Comparison of ENCODE assay signal across 28 cellular contexts in the genomic region with DNA sequence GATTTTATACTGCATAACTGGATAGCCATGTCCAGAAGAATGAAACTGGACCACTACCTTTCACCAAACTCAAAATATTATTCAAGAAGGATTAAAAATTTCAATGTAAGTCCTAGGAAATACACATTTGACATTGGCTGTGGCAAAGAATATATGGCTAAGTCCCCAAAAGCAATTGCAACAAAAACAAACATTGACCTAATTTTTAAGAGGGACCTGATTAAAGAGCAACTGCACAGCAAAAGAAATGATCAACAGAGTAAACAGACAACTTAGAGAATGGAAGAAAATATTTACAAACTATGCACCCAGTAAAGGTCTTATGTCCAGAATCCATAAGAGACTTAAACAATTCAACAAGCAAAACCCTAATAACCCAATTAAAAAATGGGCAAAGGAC.
"Had no signal": no experiment of that assay in that cellular context is flagged by ENCODE, and none has a peak within 500 bp of the region (broad histone marks: within the 10 kb centered on the region; RNA-seq: fewer than 3 reads in every experiment).

No MANE protein-coding gene starts in this region.

- H3K27me3 ChIP-seq: colonic mucosa, dorsolateral prefrontal cortex, esophagus muscularis mucosa, esophagus squamous epithelium, gastrocnemius medialis, gastroesophageal sphincter, heart left ventricle, heart right ventricle had no signal

- DNase-seq: colonic mucosa; cortex of kidney; dermis blood vessel endothelial cell; dorsolateral prefrontal cortex; effector CD4-positive, alpha-beta T cell; effector CD8-positive, alpha-beta T cell; effector memory CD4-positive, alpha-beta T cell; effector memory CD8-positive, alpha-beta T cell; endodermal cell; erythroblast; esophagus squamous epithelium; foreskin fibroblast; foreskin keratinocyte; foreskin melanocyte; gastrocnemius medialis; glutamatergic neuron; head of caudate nucleus; heart left ventricle; heart right ventricle had no signal

- H3K9me3 ChIP-seq: colonic mucosa, esophagus muscularis mucosa, esophagus squamous epithelium, gastrocnemius medialis, gastroesophageal sphincter, heart left ventricle had no signal

- H3K36me3 ChIP-seq: colonic mucosa, esophagus muscularis mucosa, esophagus squamous epithelium, gastrocnemius medialis, gastroesophageal sphincter, heart left ventricle, heart right ventricle had no signal

- FAIRE-seq: colon, endometrium, endothelial cell of umbilical vein, frontal cortex had no signal

- H3K4me3 ChIP-seq: colonic mucosa, coronary artery, dorsolateral prefrontal cortex, esophagus muscularis mucosa, esophagus squamous epithelium, gastrocnemius medialis, gastroesophageal sphincter, heart left ventricle, heart right ventricle had no signal

- H3K4me1 ChIP-seq: colonic mucosa, esophagus muscularis mucosa, esophagus squamous epithelium, foreskin keratinocyte, gastrocnemius medialis, gastroesophageal sphincter, heart left ventricle, heart right ventricle had no signal

- ATAC-seq: effector memory CD8-positive, alpha-beta T cell; esophagus mucosa; foreskin keratinocyte; gastrocnemius medialis; gastroesophageal sphincter; heart left ventricle; heart right ventricle had no signal

- H3K27ac ChIP-seq: colonic mucosa, coronary artery, dorsolateral prefrontal cortex, epithelial cell of prostate, esophagus muscularis mucosa, esophagus squamous epithelium, foreskin keratinocyte, gastrocnemius medialis, gastroesophageal sphincter, heart left ventricle, heart right ventricle had no signal
